Comparison of ENCODE assay signal across 19 cellular contexts in the genomic region with DNA sequence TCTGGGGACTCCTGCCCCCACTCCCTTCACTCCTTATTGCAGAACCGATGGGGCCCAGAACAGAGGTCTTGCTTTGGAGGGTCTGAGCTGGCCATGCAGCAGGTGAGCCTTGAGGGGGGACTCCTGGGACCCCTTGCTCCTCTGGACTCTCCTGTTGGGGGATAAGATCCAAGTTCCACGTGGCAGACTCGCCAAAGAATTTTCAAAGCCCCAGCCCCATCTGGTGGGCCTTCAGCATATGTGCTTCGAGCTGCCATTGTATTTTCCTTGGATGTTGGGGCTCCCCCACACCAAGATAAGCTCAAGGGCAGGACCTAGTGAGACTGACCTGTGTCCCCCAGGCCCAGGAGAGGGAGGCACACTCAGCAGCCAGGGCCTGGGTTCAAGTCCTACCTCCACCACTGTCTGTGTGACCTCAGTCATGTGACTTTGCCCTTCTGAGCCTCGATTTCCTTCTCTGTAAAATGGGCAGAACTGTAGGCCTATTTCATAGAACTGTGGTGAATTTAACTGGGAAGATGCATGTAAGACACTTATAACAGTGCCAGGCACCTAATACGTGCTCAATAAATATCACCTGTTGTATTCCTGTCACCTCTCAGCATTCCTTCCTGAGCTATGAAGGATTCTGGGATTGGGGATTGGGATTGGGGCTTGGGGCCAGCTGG.
"Had no signal": no experiment of that assay in that cellular context is flagged by ENCODE, and none has a peak within 500 bp of the region (broad histone marks: within the 10 kb centered on the region; RNA-seq: fewer than 3 reads in every experiment).

No MANE protein-coding gene starts in this region.

- ATAC-seq: naive thymus-derived CD8-positive, alpha-beta T cell; T-helper 17 cell had no signal

- H3K4me1 Mint-ChIP-seq: activated CD4-positive, alpha-beta T cell treated with anti-CD3 and anti-CD28 coated beads, Interleukin-2, amount 10 ng/mL, durations not matched to agents 7 days and 5 days had no signal

- H3K4me3 Mint-ChIP-seq: activated CD4-positive, alpha-beta T cell treated with anti-CD3 and anti-CD28 coated beads, Interleukin-2, amount 10 ng/mL, durations not matched to agents 7 days and 5 days; activated naive CD8-positive, alpha-beta T cell treated with anti-CD3 and anti-CD28 coated beads for 36 hours; brain; naive thymus-derived CD8-positive, alpha-beta T cell; T-helper 17 cell had no signal

- H3K9me3 ChIP-seq: esophagus squamous epithelium, tibial nerve had no signal

- H3K36me3 ChIP-seq: esophagus squamous epithelium, tibial nerve had no signal

- H3K9me3 Mint-ChIP-seq: activated CD4-positive, alpha-beta T cell treated with anti-CD3 and anti-CD28 coated beads, Interleukin-2, amount 10 ng/mL, durations not matched to agents 7 days and 5 days; activated naive CD8-positive, alpha-beta T cell treated with anti-CD3 and anti-CD28 coated beads for 36 hours had no signal

- FAIRE-seq: endothelial cell of umbilical vein had no signal

- H3K27me3 ChIP-seq: tibial nerve had no signal

- H3K27ac Mint-ChIP-seq: activated CD4-positive, alpha-beta T cell treated with anti-CD3 and anti-CD28 coated beads, Interleukin-2, amount 10 ng/mL, durations not matched to agents 7 days and 5 days; activated naive CD8-positive, alpha-beta T cell treated with anti-CD3 and anti-CD28 coated beads for 36 hours; T-helper 17 cell had no signal

- DNase-seq: activated CD4-positive, alpha-beta T cell treated with anti-CD3 and anti-CD28 coated beads, Interleukin-2, amount 10 ng/mL, durations not matched to agents 7 days and 5 days; activated CD4-positive, CD25-positive, alpha-beta regulatory T cell; activated naive CD8-positive, alpha-beta T cell treated with anti-CD3 and anti-CD28 coated beads for 36 hours; central memory CD4-positive, alpha-beta T cell; effector CD4-positive, alpha-beta T cell; esophagus squamous epithelium; hypothalamus; mesenchymal stem cell; naive thymus-derived CD8-positive, alpha-beta T cell; occipital lobe; stimulated activated CD4-positive, alpha-beta T cell treated with anti-CD3 and anti-CD28 coated beads, Interleukin-15, amount 100 ng/mL, for 24 hours; stimulated activated CD4-positive, alpha-beta T cell treated with anti-CD3 and anti-CD28 coated beads, Interleukin-4, amount 100 ng/mL, for 1 hour; stimulated activated naive CD4-positive, alpha-beta T cell; T-helper 17 cell had no signal

- H3K4me3 ChIP-seq: coronary artery, esophagus squamous epithelium, skin epidermis, tibial nerve had no signal

- H3K27ac ChIP-seq: coronary artery, tibial nerve had no signal

- H3K36me3 Mint-ChIP-seq: activated naive CD8-positive, alpha-beta T cell treated with anti-CD3 and anti-CD28 coated beads for 36 hours; brain; naive thymus-derived CD8-positive, alpha-beta T cell had no signal
